Comparison of ENCODE assay signal across 8 cellular contexts in genomic region chr4:151227731-151228130, GRCh38. TPM values are rescaled to one million over a fixed set of nuclear protein-coding genes. Genes with fewer than 3 reads are reported as not detected.
DNase-seq lines count a peak whose midpoint lies in the region; ATAC-seq and TF ChIP-seq lines count a peak whose summit lies in the region.

No MANE protein-coding gene starts in this region.

- TF ChIP-seq CTCF in HEK293 (tag by site-specific recombination; IDR thresholded peaks at IDR 0.05) (no peak), kidney epithelial cell (IDR thresholded peaks at IDR 0.05; ENCODE audit: insufficient read depth, low read length, poor library complexity, severe bottlenecking) (no peak)

- peak in 45 of 61 donors; percentile 1 to 69 (median 29) for DNase-seq in caudate nucleus (lab: John Stamatoyannopoulos, UW)
- DNase-seq in kidney epithelial cell (ENCODE audit: low read depth) = peak; percentile 41
- DNase-seq in cerebellar nuclear complex (lab: John Stamatoyannopoulos, UW) = no peak
- no peak for DNase-seq in COLO668 (lab: John Stamatoyannopoulos, UW; ENCODE audit: unreplicated experiment)
- no peak for DNase-seq in natural killer cell treated with Interleukin-12 subunit alpha and Interleukin-12 subunit beta and Interleukin-15 and Interleukin-18, amount 100 ng/mL, for 72 hours (ENCODE audit: low spot score)
- no peak for DNase-seq in T-helper 17 cell

- no peaks in the 10 kb centered on the region for H3K36me3 ChIP-seq in HEK293 (ENCODE audit: control insufficient read depth in 2 of 2, insufficient read depth in 1 of 2, low read length in 2 of 2)
- no peaks in the 10 kb centered on the region for H3K36me3 ChIP-seq in kidney epithelial cell (ENCODE audit: control insufficient read depth, insufficient read depth, low read length)

- H3K36me3 Mint-ChIP-seq in natural killer cell treated with Interleukin-12 subunit alpha and Interleukin-12 subunit beta and Interleukin-15 and Interleukin-18, amount 100 ng/mL, for 72 hours = no peaks in the 10 kb centered on the region
- H3K36me3 Mint-ChIP-seq in T-helper 17 cell (ENCODE audit: low read depth) = no peaks in the 10 kb centered on the region

- peaks cover 10 to 20% of the 10 kb centered on the region in 2 donors for H3K27me3 Mint-ChIP-seq in natural killer cell treated with Interleukin-12 subunit alpha and Interleukin-12 subunit beta and Interleukin-15 and Interleukin-18, amount 100 ng/mL, for 72 hours
- H3K27me3 Mint-ChIP-seq in T-helper 17 cell = peaks cover 63% of the 10 kb centered on the region

- H3K4me3 ChIP-seq in HEK293 (ENCODE audit: low read depth, low read length) = no peak overlapping the region
- H3K4me3 ChIP-seq in kidney epithelial cell (ENCODE audit: low read depth, low read length) = no peak overlapping the region
- H3K4me3 ChIP-seq in skin epidermis = peak overlapping the region in 4 of 7 experiments; percentile 1 to 31 (median 4)

- H3K4me3 Mint-ChIP-seq in natural killer cell treated with Interleukin-12 subunit alpha and Interleukin-12 subunit beta and Interleukin-15 and Interleukin-18, amount 100 ng/mL, for 72 hours = no peak overlapping the region
- H3K4me3 Mint-ChIP-seq in T-helper 17 cell = no peak overlapping the region

- no peaks in the 10 kb centered on the region for H3K9me3 Mint-ChIP-seq in natural killer cell treated with Interleukin-12 subunit alpha and Interleukin-12 subunit beta and Interleukin-15 and Interleukin-18, amount 100 ng/mL, for 72 hours

- no peaks in the 10 kb centered on the region for H3K9me3 ChIP-seq in HEK293 (ENCODE audit: control insufficient read depth, insufficient read depth, low read depth, low read length)
- no peaks in the 10 kb centered on the region for H3K9me3 ChIP-seq in T-helper 17 cell (ENCODE audit: control insufficient read depth, low read length, poor library complexity, severe bottlenecking)

- H3K27me3 ChIP-seq in kidney epithelial cell (ENCODE audit: control insufficient read depth, insufficient read depth, low read length) = no peaks in the 10 kb centered on the region

- H3K4me1 Mint-ChIP-seq in natural killer cell treated with Interleukin-12 subunit alpha and Interleukin-12 subunit beta and Interleukin-15 and Interleukin-18, amount 100 ng/mL, for 72 hours (ENCODE audit: low read depth in 2 of 2) = no peaks in the 10 kb centered on the region
- no peaks in the 10 kb centered on the region for H3K4me1 Mint-ChIP-seq in T-helper 17 cell

- H3K27ac Mint-ChIP-seq in natural killer cell treated with Interleukin-12 subunit alpha and Interleukin-12 subunit beta and Interleukin-15 and Interleukin-18, amount 100 ng/mL, for 72 hours = no peak overlapping the region
- no peak overlapping the region for H3K27ac Mint-ChIP-seq in T-helper 17 cell

- POLR2A ChIA-PET in HEK293 (lab: Yijun Ruan, JAX) = no interaction called here

- H3K27ac ChIP-seq in HEK293 (ENCODE audit: extremely low read depth, low read depth, low read length) (no peak overlapping the region), caudate nucleus (ENCODE audit: low read depth, low read length) (peak overlapping the region; percentile 61), skin epidermis (peak overlapping the region in 19 of 21 experiments; percentile 8 to 85 (median 48))

- CTCF ChIA-PET in HEK293 (lab: Yijun Ruan, JAX) = interaction anchor here (0.6 kb wide), 1 partner anchor 85 kb away, joined by 3 read pairs; no protein-coding TSS in a partner anchor

- no peak for ATAC-seq in natural killer cell treated with Interleukin-12 subunit alpha and Interleukin-12 subunit beta and Interleukin-15 and Interleukin-18, amount 100 ng/mL, for 72 hours
- no peak for ATAC-seq in T-helper 17 cell

- peaks cover 9% of the 10 kb centered on the region for H3K4me1 ChIP-seq in HEK293 (ENCODE audit: control insufficient read depth, insufficient read depth, low read length)

TF ChIP-seq in HEK293, 187 proteins besides CTCF, POLR2A, EP300 and RAD21:
- TF ChIP-seq ZNF600 (tag by site-specific recombination; IDR thresholded peaks at IDR 0.05) (0 out of 2 replicates have a peak, but pooled peaks have one; percentile 14), ZNF16 (tag by site-specific recombination; IDR thresholded peaks at IDR 0.05; ENCODE audit: low read depth) (no peak), ZNF701 (tag by site-specific recombination; IDR thresholded peaks at IDR 0.05) (no peak), ZBTB1 (tag by site-specific recombination; IDR thresholded peaks at IDR 0.05) (no peak)

RNA-seq across cellular contexts. Expression of gene PRSS48, which starts 49.2 kb away (rescaled TPM):
- total RNA-seq in kidney epithelial cell = not detected in 2 replicates
- total RNA-seq in natural killer cell treated with Interleukin-12 subunit alpha and Interleukin-12 subunit beta and Interleukin-15 and Interleukin-18, amount 100 ng/mL, for 72 hours = not detected
- total RNA-seq in T-helper 17 cell = not detected

Comparison
In these comparisons a context has a peak if more than half of its experiments do, and no peak if none do; other contexts are left out.
1. H3K4me3 ChIP-seq: peak in skin epidermis (4 of 7); none in HEK293 (single experiment) and kidney epithelial cell (single experiment).
2. DNase-seq: peak in caudate nucleus (45 of 61) and kidney epithelial cell (single experiment); none in cerebellar nuclear complex (0 of 2), COLO668 (single experiment), natural killer cell treated with Interleukin-12 subunit alpha and Interleukin-12 subunit beta and Interleukin-15 and Interleukin-18, amount 100 ng/mL, for 72 hours (single experiment) and T-helper 17 cell (0 of 3).